ENCODE assay signal across 18 cellular contexts in the genomic region with DNA sequence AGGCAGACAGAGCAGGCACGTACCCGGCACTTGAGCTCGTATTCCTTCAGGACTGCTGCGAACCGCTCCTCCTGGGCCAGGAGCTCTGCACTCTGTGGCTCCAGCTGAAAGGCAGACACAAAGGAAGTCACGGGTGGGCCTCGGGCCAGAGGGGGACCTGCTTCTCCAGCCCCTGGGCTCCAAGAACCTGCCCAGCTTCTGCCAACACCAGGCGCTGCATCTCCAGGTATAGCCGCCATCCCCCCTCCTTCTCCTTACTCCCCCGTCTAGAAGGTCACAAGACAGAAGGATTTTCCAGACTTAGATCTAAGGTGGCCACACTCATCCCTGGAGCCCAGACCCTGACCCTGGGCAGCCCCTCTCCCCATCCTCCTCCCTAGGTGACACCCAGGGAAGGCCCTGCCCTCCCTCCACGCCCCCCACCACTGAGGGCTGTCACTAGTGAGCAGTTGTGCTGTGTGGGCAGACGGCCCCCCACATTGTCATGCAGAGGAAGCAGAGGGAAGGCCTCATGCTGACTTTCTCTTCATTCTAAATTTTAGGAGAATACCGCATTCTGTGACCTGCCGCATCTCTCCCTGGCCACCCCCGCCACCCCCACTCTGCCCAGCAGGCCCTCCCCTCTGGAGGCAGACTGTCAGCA.
"Had no signal": no experiment of that assay in that cellular context is flagged by ENCODE, and none has a peak within 500 bp of the region (broad histone marks: within the 10 kb centered on the region; RNA-seq: fewer than 3 reads in every experiment).

No MANE protein-coding gene starts in this region.

- H3K27ac Mint-ChIP-seq: activated naive CD4-positive, alpha-beta T cell treated with anti-CD3 and anti-CD28 coated beads, Interleukin-2, amount 50 U/mL, for 24 hours; activated T-cell treated with anti-CD3 and anti-CD28 coated beads, Interleukin-2, amount 50 U/mL, for 72 hours; dendritic cell treated with granulocyte-macrophage colony-stimulating factor and Interleukin-4, amounts not matched to agents 40 ng/mL and 50 ng/mL, for 4 days; memory B cell; stimulated activated memory B cell treated with anti-CD40 and anti-IgM and Interleukin-4, amounts not matched to agents 10 μg/mL and 1 μg/mL and 100 μg/mL, for 72 hours had no signal

- H3K9me3 Mint-ChIP-seq: activated naive CD4-positive, alpha-beta T cell treated with anti-CD3 and anti-CD28 coated beads, Interleukin-2, amount 50 U/mL, for 24 hours; activated T-cell treated with anti-CD3 and anti-CD28 coated beads, Interleukin-2, amount 50 U/mL, for 72 hours; dendritic cell treated with granulocyte-macrophage colony-stimulating factor and Interleukin-4, amounts not matched to agents 40 ng/mL and 50 ng/mL, for 4 days; memory B cell; stimulated activated memory B cell treated with anti-CD40 and anti-IgM and Interleukin-4, amounts not matched to agents 10 μg/mL and 1 μg/mL and 100 μg/mL, for 72 hours had no signal

- H3K27me3 ChIP-seq: adrenal gland, spleen, upper lobe of left lung had no signal

- H3K4me3 ChIP-seq: adrenal gland, spleen, thoracic aorta, upper lobe of left lung had no signal

- H3K27ac ChIP-seq: adrenal gland, neutrophil, parathyroid adenoma, spleen, thoracic aorta, upper lobe of left lung, VCaP had no signal

- H3K9me3 ChIP-seq: adrenal gland, neutrophil, spleen, thoracic aorta, upper lobe of left lung had no signal

- H3K36me3 Mint-ChIP-seq: activated naive CD4-positive, alpha-beta T cell treated with anti-CD3 and anti-CD28 coated beads, Interleukin-2, amount 50 U/mL, for 24 hours; memory B cell; stimulated activated memory B cell treated with anti-CD40 and anti-IgM and Interleukin-4, amounts not matched to agents 10 μg/mL and 1 μg/mL and 100 μg/mL, for 72 hours had no signal

- DNase-seq: activated CD4-positive, alpha-beta T cell treated with anti-CD3 and anti-CD28 coated beads, Interleukin-2, amount 50 U/mL, for 4 hours; activated gamma-delta T cell; activated T-cell treated with anti-CD3 and anti-CD28 coated beads, Interleukin-2, amount 50 U/mL, for 72 hours; adrenal gland; effector memory CD4-positive, alpha-beta T cell; kidney glomerular epithelial cell; spleen; stimulated activated CD4-positive, alpha-beta T cell treated with anti-CD3 and anti-CD28 coated beads, Interleukin-4, amount 100 ng/mL, for 4 hours; T-helper 2 cell had no signal

- H3K36me3 ChIP-seq: adrenal gland, neutrophil had no signal

- H2AFZ ChIP-seq: parathyroid adenoma had no signal

- H3K27me3 Mint-ChIP-seq: activated naive CD4-positive, alpha-beta T cell treated with anti-CD3 and anti-CD28 coated beads, Interleukin-2, amount 50 U/mL, for 24 hours had no signal

- ATAC-seq: activated T-cell treated with anti-CD3 and anti-CD28 coated beads, Interleukin-2, amount 50 U/mL, for 72 hours; stimulated activated memory B cell treated with anti-CD40 and anti-IgM and Interleukin-4, amounts not matched to agents 10 μg/mL and 1 μg/mL and 100 μg/mL, for 72 hours had no signal

- H3K4me3 Mint-ChIP-seq: activated naive CD4-positive, alpha-beta T cell treated with anti-CD3 and anti-CD28 coated beads, Interleukin-2, amount 50 U/mL, for 24 hours; activated T-cell treated with anti-CD3 and anti-CD28 coated beads, Interleukin-2, amount 50 U/mL, for 72 hours; dendritic cell treated with granulocyte-macrophage colony-stimulating factor and Interleukin-4, amounts not matched to agents 40 ng/mL and 50 ng/mL, for 4 days; memory B cell; stimulated activated memory B cell treated with anti-CD40 and anti-IgM and Interleukin-4, amounts not matched to agents 10 μg/mL and 1 μg/mL and 100 μg/mL, for 72 hours had no signal

- H3K9ac ChIP-seq: parathyroid adenoma had no signal

- H3K4me1 ChIP-seq: adrenal gland, parathyroid adenoma, upper lobe of left lung had no signal
